ENCODE assay signal across 1 cellular context in the genomic region with DNA sequence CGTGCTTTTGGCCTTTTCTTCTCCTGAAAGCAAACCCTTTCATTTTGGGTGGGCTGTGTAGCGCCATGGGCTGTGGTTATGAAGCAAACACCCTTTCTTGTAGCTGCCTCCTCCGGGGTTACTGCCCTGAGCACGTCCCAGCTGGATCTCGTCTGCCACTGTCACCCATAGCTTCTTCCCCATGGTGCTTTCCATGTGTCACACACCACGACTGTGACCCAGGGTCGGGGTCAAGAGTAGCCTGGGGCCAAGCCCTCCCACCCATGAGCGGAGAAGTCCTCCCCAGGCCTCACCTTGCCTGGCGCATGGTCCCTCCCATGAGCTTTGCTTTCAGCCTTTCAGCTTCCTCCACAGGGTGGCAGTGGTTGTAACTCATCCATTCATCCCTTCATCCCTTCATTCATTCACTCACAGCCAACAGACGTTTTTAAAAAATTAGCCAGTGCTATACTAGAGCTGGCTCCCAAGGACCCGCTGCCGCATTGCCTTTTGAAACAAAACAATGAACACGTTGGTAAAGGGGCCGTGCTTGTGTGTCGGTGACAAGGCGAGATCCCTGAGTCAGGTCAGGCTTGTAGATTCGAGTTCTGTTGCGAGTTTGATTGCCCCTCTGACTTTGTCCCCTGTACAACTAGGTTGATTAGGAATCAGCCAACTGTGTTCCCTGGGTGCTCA.
TF ChIP-seq lines count a peak whose summit lies in the region.

No MANE protein-coding gene starts in this region.

TF ChIP-seq in A549, 52 proteins besides CTCF, POLR2A, EP300 and RAD21:
- no peak for TF ChIP-seq MAZ (IDR thresholded peaks at IDR 0.05; ENCODE audit: borderline replicate concordance, low read depth, low read length)
- TF ChIP-seq SMC3 (IDR thresholded peaks at IDR 0.05), result 0 out of 3 replicates have a peak, but pooled peaks have one; percentile 25
